In the genomic region with DNA sequence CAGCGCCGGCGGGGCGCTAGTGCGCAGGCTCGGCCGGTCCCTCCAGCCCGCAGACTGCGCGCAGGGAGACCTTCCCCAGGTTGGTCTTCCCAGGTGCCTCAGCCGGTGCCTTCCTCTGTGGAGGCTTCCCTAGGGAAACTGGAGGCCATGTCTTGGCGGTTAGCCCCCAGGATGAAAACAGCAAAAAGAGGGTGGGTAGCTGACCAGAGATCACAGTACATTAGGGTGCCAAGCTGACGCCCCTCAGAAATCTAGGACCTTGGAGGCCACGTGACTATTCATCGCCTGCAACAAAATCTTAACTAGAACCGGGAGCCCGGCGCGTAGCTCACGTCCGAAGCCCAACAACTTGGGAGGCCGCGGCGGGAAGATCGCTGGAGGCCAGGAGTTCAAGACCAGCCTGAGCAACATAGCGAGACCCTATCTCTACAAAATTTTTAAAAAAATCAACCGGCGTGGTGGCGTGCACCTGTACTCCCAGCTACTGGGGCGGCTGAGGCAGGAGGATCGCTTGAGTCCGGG, we compare ENCODE assay signal across 1 cellular context.
TF ChIP-seq lines count a peak whose summit lies in the region.

No MANE protein-coding gene starts in this region.

TF ChIP-seq in HepG2, 621 proteins besides CTCF, POLR2A, EP300 and RAD21 (continued from another document):
- TF ChIP-seq, protein P1, sequence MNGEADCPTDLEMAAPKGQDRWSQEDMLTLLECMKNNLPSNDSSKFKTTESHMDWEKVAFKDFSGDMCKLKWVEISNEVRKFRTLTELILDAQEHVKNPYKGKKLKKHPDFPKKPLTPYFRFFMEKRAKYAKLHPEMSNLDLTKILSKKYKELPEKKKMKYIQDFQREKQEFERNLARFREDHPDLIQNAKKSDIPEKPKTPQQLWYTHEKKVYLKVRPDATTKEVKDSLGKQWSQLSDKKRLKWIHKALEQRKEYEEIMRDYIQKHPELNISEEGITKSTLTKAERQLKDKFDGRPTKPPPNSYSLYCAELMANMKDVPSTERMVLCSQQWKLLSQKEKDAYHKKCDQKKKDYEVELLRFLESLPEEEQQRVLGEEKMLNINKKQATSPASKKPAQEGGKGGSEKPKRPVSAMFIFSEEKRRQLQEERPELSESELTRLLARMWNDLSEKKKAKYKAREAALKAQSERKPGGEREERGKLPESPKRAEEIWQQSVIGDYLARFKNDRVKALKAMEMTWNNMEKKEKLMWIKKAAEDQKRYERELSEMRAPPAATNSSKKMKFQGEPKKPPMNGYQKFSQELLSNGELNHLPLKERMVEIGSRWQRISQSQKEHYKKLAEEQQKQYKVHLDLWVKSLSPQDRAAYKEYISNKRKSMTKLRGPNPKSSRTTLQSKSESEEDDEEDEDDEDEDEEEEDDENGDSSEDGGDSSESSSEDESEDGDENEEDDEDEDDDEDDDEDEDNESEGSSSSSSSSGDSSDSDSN (CRISPR knock-in tag; IDR thresholded peaks at IDR 0.05) = 0 out of 2 replicates have a peak, but pooled peaks have one; percentile 6
- TF ChIP-seq ZFP36L2 (CRISPR knock-in tag; IDR thresholded peaks at IDR 0.05) = no peak
- no peak for TF ChIP-seq CENPX (CRISPR knock-in tag; IDR thresholded peaks at IDR 0.05)
- TF ChIP-seq ZNF263 (CRISPR knock-in tag; IDR thresholded peaks at IDR 0.05) = 0 out of 2 replicates have a peak, but pooled peaks have one; percentile 4
- 0 out of 2 replicates have a peak, but pooled peaks have one; percentile 5 for TF ChIP-seq ETV6 (CRISPR knock-in tag; conservative IDR thresholded peaks at IDR 0.05)
- 0 out of 2 replicates have a peak, but pooled peaks have one; percentile 9 for TF ChIP-seq ZNF503 (CRISPR knock-in tag; IDR thresholded peaks at IDR 0.05)
- TF ChIP-seq MAF1 (CRISPR knock-in tag; IDR thresholded peaks at IDR 0.05; ENCODE audit: borderline replicate concordance) = 0 out of 2 replicates have a peak, but pooled peaks have one; percentile 0
- 0 out of 2 replicates have a peak, but pooled peaks have one; percentile 53 for TF ChIP-seq GATA4 (IDR thresholded peaks at IDR 0.05; ENCODE audit: borderline replicate concordance, low read depth)
- TF ChIP-seq TRIM24 (CRISPR knock-in tag; IDR thresholded peaks at IDR 0.05) = no peak
- 0 out of 2 replicates have a peak, but pooled peaks have one; percentile 13 for TF ChIP-seq ZBTB14 (CRISPR knock-in tag; IDR thresholded peaks at IDR 0.05)
- TF ChIP-seq, protein P2, sequence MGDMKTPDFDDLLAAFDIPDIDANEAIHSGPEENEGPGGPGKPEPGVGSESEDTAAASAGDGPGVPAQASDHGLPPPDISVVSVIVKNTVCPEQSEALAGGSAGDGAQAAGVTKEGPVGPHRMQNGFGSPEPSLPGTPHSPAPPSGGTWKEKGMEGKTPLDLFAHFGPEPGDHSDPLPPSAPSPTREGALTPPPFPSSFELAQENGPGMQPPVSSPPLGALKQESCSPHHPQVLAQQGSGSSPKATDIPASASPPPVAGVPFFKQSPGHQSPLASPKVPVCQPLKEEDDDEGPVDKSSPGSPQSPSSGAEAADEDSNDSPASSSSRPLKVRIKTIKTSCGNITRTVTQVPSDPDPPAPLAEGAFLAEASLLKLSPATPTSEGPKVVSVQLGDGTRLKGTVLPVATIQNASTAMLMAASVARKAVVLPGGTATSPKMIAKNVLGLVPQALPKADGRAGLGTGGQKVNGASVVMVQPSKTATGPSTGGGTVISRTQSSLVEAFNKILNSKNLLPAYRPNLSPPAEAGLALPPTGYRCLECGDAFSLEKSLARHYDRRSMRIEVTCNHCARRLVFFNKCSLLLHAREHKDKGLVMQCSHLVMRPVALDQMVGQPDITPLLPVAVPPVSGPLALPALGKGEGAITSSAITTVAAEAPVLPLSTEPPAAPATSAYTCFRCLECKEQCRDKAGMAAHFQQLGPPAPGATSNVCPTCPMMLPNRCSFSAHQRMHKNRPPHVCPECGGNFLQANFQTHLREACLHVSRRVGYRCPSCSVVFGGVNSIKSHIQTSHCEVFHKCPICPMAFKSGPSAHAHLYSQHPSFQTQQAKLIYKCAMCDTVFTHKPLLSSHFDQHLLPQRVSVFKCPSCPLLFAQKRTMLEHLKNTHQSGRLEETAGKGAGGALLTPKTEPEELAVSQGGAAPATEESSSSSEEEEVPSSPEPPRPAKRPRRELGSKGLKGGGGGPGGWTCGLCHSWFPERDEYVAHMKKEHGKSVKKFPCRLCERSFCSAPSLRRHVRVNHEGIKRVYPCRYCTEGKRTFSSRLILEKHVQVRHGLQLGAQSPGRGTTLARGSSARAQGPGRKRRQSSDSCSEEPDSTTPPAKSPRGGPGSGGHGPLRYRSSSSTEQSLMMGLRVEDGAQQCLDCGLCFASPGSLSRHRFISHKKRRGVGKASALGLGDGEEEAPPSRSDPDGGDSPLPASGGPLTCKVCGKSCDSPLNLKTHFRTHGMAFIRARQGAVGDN (CRISPR knock-in tag; IDR thresholded peaks at IDR 0.05) = 0 out of 2 replicates have a peak, but pooled peaks have one; percentile 10
- TF ChIP-seq MED1 (CRISPR knock-in tag; IDR thresholded peaks at IDR 0.05) = peak; percentile 5; the same call in 1 of the 2 replicates
- no peak; the same call in 1 of the 2 replicates for TF ChIP-seq ZNF280B (CRISPR knock-in tag; IDR thresholded peaks at IDR 0.05; ENCODE audit: borderline replicate concordance)
- TF ChIP-seq STAT6 (CRISPR knock-in tag; IDR thresholded peaks at IDR 0.05; ENCODE audit: borderline replicate concordance) = peak; percentile 84; the same call in 1 of the 2 replicates
- TF ChIP-seq ZNF879 (CRISPR knock-in tag; IDR thresholded peaks at IDR 0.05) = 0 out of 2 replicates have a peak, but pooled peaks have one; percentile 39
- no peak for TF ChIP-seq NONO (IDR thresholded peaks at IDR 0.05)
- no peak for TF ChIP-seq NONO (CRISPR knock-in tag; conservative IDR thresholded peaks at IDR 0.05)
- TF ChIP-seq HNRNPLL (IDR thresholded peaks at IDR 0.05; ENCODE audit: low read depth, low read length, poor library complexity, severe bottlenecking) = peak; percentile 70
- TF ChIP-seq SALL2 (CRISPR knock-in tag; IDR thresholded peaks at IDR 0.05) = peak; percentile 10; the same call in 1 of the 2 replicates
- TF ChIP-seq, protein P3, sequence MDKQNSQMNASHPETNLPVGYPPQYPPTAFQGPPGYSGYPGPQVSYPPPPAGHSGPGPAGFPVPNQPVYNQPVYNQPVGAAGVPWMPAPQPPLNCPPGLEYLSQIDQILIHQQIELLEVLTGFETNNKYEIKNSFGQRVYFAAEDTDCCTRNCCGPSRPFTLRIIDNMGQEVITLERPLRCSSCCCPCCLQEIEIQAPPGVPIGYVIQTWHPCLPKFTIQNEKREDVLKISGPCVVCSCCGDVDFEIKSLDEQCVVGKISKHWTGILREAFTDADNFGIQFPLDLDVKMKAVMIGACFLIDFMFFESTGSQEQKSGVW (CRISPR knock-in tag; IDR thresholded peaks at IDR 0.05; ENCODE audit: borderline replicate concordance) = no peak
- TF ChIP-seq EED (CRISPR knock-in tag; IDR thresholded peaks at IDR 0.05) = 0 out of 2 replicates have a peak, but pooled peaks have one; percentile 49
- TF ChIP-seq, protein P4, sequence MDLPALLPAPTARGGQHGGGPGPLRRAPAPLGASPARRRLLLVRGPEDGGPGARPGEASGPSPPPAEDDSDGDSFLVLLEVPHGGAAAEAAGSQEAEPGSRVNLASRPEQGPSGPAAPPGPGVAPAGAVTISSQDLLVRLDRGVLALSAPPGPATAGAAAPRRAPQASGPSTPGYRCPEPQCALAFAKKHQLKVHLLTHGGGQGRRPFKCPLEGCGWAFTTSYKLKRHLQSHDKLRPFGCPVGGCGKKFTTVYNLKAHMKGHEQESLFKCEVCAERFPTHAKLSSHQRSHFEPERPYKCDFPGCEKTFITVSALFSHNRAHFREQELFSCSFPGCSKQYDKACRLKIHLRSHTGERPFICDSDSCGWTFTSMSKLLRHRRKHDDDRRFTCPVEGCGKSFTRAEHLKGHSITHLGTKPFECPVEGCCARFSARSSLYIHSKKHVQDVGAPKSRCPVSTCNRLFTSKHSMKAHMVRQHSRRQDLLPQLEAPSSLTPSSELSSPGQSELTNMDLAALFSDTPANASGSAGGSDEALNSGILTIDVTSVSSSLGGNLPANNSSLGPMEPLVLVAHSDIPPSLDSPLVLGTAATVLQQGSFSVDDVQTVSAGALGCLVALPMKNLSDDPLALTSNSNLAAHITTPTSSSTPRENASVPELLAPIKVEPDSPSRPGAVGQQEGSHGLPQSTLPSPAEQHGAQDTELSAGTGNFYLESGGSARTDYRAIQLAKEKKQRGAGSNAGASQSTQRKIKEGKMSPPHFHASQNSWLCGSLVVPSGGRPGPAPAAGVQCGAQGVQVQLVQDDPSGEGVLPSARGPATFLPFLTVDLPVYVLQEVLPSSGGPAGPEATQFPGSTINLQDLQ (CRISPR knock-in tag; IDR thresholded peaks at IDR 0.05) = 0 out of 2 replicates have a peak, but pooled peaks have one; percentile 1
- TF ChIP-seq ZNF772 (CRISPR knock-in tag; IDR thresholded peaks at IDR 0.05) = peak; percentile 46; the same call in 1 of the 2 replicates
- 0 out of 2 replicates have a peak, but pooled peaks have one; percentile 4 for TF ChIP-seq ZNF468 (CRISPR knock-in tag; IDR thresholded peaks at IDR 0.05)
- TF ChIP-seq HOXA5 (CRISPR knock-in tag; IDR thresholded peaks at IDR 0.05) = peak; percentile 33; the same call in 1 of the 2 replicates
- TF ChIP-seq POLR2G (IDR thresholded peaks at IDR 0.05; ENCODE audit: low read depth, low read length) = peak; percentile 74
- TF ChIP-seq ZEB1 (IDR thresholded peaks at IDR 0.05; ENCODE audit: insufficient replicate concordance, low read depth) = no peak
- peak; percentile 47; the same call in 1 of the 2 replicates for TF ChIP-seq ZNF331 (CRISPR knock-in tag; IDR thresholded peaks at IDR 0.05)
- no peak for TF ChIP-seq ATAD3A (CRISPR knock-in tag; IDR thresholded peaks at IDR 0.05)
- TF ChIP-seq NFE2 (CRISPR knock-in tag; IDR thresholded peaks at IDR 0.05) = 0 out of 2 replicates have a peak, but pooled peaks have one; percentile 7
